Comparison of ENCODE assay signal across 9 cellular contexts in the genomic region with DNA sequence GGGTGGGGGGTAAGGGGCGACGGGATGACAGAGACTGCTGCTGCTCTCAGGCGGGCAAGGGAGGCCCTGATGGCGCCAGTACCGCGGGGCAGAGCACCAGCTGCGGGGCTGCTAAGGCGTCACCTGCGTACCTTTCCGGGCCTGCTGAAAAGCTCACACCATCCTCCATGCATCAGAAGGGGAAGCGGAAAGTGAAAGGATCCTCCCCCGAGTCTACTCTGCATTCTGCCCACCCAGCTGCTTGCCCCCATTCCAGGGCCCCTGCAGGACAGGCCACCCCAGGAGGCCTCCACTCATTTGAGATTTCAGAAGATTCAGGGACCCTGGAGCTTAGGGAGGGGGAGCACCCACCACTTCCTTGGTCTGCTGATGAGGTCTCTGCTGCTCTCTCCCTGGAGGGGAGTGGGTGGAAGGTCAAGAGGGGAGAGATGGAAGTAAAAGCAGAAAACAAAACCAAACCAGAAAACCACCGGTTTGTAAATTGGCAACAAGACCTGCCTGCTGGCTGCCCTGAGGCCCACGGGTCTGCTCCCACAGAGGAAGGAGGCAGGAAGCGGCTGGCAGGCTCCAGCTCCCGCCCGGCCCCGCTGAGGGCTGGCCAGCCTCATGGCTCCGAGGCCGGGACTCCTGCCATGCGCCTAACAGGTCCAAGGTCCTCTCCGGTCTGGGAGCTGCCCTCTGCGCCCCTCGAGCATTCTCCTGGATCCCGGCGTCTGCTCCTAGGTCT. TPM values are rescaled to one million over a fixed set of nuclear protein-coding genes. Genes with fewer than 3 reads are reported as not detected.
DNase-seq lines count a peak whose midpoint lies in the region; ATAC-seq and TF ChIP-seq lines count a peak whose summit lies in the region.
"Had no signal": no experiment of that assay in that cellular context is flagged by ENCODE, and none has a peak within 500 bp of the region (broad histone marks: within the 10 kb centered on the region; RNA-seq: fewer than 3 reads in every experiment).

No MANE protein-coding gene starts in this region.

- peak; percentile 81 for DNase-seq in GM10248 (ENCODE audit: extremely low spot score)
- peak; percentile 24 for DNase-seq in activated T-helper 1 cell treated with anti-CD3 and anti-CD28 coated beads, Interleukin-12 subunit alpha, Interleukin-12 subunit beta, Interleukin-2, Interleukin-4 antibody, amounts not matched to agents 30 ng/mL and 10 ng/mL and 1 ng/mL, durations not matched to agents 14 hours and 24 hours and 36 hours (ENCODE audit: low spot score)
- DNase-seq in osteoblast (ENCODE audit: insufficient read length, low spot score, missing footprints) = peak; percentile 56
- DNase-seq in cerebellar nuclear complex (lab: John Stamatoyannopoulos, UW) = no peak
- no peak for DNase-seq in esophagus squamous epithelium (lab: John Stamatoyannopoulos, UW)
- no peak for DNase-seq in type B pancreatic cell (ENCODE audit: extremely low spot score, unreplicated experiment)
- DNase-seq in DMS79 (lab: John Stamatoyannopoulos, UW) = no peak

- H3K27ac ChIP-seq in osteoblast (ENCODE audit: low read depth, low read length) = no peak overlapping the region
- no peak overlapping the region for H3K27ac ChIP-seq in esophagus squamous epithelium
- H3K27ac ChIP-seq: thoracic aorta had no signal

- H3K36me3 ChIP-seq in osteoblast (ENCODE audit: insufficient read depth, low read length) = peaks cover 8% of the 10 kb centered on the region
- H3K36me3 ChIP-seq in esophagus squamous epithelium = peaks cover 26 to 99% (median 36%) of the 10 kb centered on the region in 3 donors

- peak; percentile 70 for ATAC-seq in HG02973 (IDR thresholded peaks at IDR 0.05; ENCODE audit: unreplicated experiment)

- H4K20me1 ChIP-seq in osteoblast (ENCODE audit: insufficient read depth, low read length) = no peaks in the 10 kb centered on the region

- WGBS in esophagus squamous epithelium, 2 donors = 62 to 74% methylated on average over 13 to 14 of the region's 26 CpGs

- H3K4me1 ChIP-seq in osteoblast (ENCODE audit: insufficient read depth, low read length) (no peaks in the 10 kb centered on the region), esophagus squamous epithelium (no peaks in the 10 kb centered on the region)

- no peak overlapping the region for H2AFZ ChIP-seq in osteoblast (ENCODE audit: low read length)

- CTCF ChIA-PET in GM10248 (lab: Yijun Ruan, JAX) = interaction anchor here (0.9 to 2.4 kb wide), 3 partner anchors 13 to 164 kb away, joined by 3 to 14 read pairs (median 4); no protein-coding TSS in a partner anchor

- peaks cover 34% of the 10 kb centered on the region for H3K36me3 Mint-ChIP-seq in activated T-helper 1 cell treated with anti-CD3 and anti-CD28 coated beads, Interleukin-12 subunit alpha, Interleukin-12 subunit beta, Interleukin-2, Interleukin-4 antibody, amounts not matched to agents 30 ng/mL and 10 ng/mL and 1 ng/mL, durations not matched to agents 14 hours and 24 hours and 36 hours (ENCODE audit: low read depth)
- H3K36me3 Mint-ChIP-seq in type B pancreatic cell = peaks cover 12% of the 10 kb centered on the region

- TF ChIP-seq CTCF in GM10248 (IDR thresholded peaks at IDR 0.05; ENCODE audit: control extremely low read depth, extremely low read depth, low read depth, missing control alignments) = no peak
- TF ChIP-seq CTCF in osteoblast (IDR thresholded peaks at IDR 0.05; ENCODE audit: extremely low read depth, low read depth, low read length) = no peak
- TF ChIP-seq CTCF in esophagus squamous epithelium (IDR thresholded peaks at IDR 0.05) = no peak
- no peak for TF ChIP-seq CTCF in type B pancreatic cell (conservative IDR thresholded peaks at IDR 0.05)

- no peaks in the 10 kb centered on the region for H3K27me3 Mint-ChIP-seq in activated T-helper 1 cell treated with anti-CD3 and anti-CD28 coated beads, Interleukin-12 subunit alpha, Interleukin-12 subunit beta, Interleukin-2, Interleukin-4 antibody, amounts not matched to agents 30 ng/mL and 10 ng/mL and 1 ng/mL, durations not matched to agents 14 hours and 24 hours and 36 hours (ENCODE audit: insufficient read depth)
- no peaks in the 10 kb centered on the region for H3K27me3 Mint-ChIP-seq in type B pancreatic cell

- H3K27me3 ChIP-seq in osteoblast (ENCODE audit: insufficient read depth, low read length) = no peaks in the 10 kb centered on the region
- H3K27me3 ChIP-seq in esophagus squamous epithelium = no peaks in the 10 kb centered on the region

- no peak overlapping the region for H3K4me2 ChIP-seq in osteoblast (ENCODE audit: insufficient read depth, low read length)

- H3K79me2 ChIP-seq in osteoblast (ENCODE audit: insufficient read depth, low read length) = no peaks in the 10 kb centered on the region

- POLR2A ChIA-PET in GM10248 (lab: Yijun Ruan, JAX) = interaction anchor here (0.6 kb wide), 1 partner anchor 43 kb away, joined by 3 read pairs; no protein-coding TSS in a partner anchor

- intact Hi-C loops in activated T-helper 1 cell treated with anti-CD3 and anti-CD28 coated beads, Interleukin-12 subunit alpha, Interleukin-12 subunit beta, Interleukin-2, Interleukin-4 antibody, amounts not matched to agents 30 ng/mL and 10 ng/mL and 1 ng/mL, durations not matched to agents 14 hours and 24 hours and 36 hours (cut with micrococcal nuclease) = no loop called here
- intact Hi-C loops in esophagus squamous epithelium (cut with DNase I) = no loop called here

- H3K4me3 ChIP-seq in osteoblast (ENCODE audit: insufficient read depth, low read length) (no peak overlapping the region), esophagus squamous epithelium (no peak overlapping the region)
- H3K4me3 ChIP-seq: thoracic aorta had no signal

- H3K27ac Mint-ChIP-seq in activated T-helper 1 cell treated with anti-CD3 and anti-CD28 coated beads, Interleukin-12 subunit alpha, Interleukin-12 subunit beta, Interleukin-2, Interleukin-4 antibody, amounts not matched to agents 30 ng/mL and 10 ng/mL and 1 ng/mL, durations not matched to agents 14 hours and 24 hours and 36 hours = peak overlapping the region; percentile 86
- no peak overlapping the region for H3K27ac Mint-ChIP-seq in type B pancreatic cell

- peak overlapping the region; percentile 62 for H3K4me3 Mint-ChIP-seq in activated T-helper 1 cell treated with anti-CD3 and anti-CD28 coated beads, Interleukin-12 subunit alpha, Interleukin-12 subunit beta, Interleukin-2, Interleukin-4 antibody, amounts not matched to agents 30 ng/mL and 10 ng/mL and 1 ng/mL, durations not matched to agents 14 hours and 24 hours and 36 hours
- H3K4me3 Mint-ChIP-seq in type B pancreatic cell = no peak overlapping the region

- no peaks in the 10 kb centered on the region for H3K9me3 ChIP-seq in osteoblast (ENCODE audit: low read depth, low read length)
- H3K9me3 ChIP-seq in esophagus squamous epithelium = no peaks in the 10 kb centered on the region
- H3K9me3 ChIP-seq: thoracic aorta had no signal

- no peak for TF ChIP-seq POLR2A in esophagus squamous epithelium (IDR thresholded peaks at IDR 0.05)

- peaks cover 18% of the 10 kb centered on the region for H3K4me1 Mint-ChIP-seq in activated T-helper 1 cell treated with anti-CD3 and anti-CD28 coated beads, Interleukin-12 subunit alpha, Interleukin-12 subunit beta, Interleukin-2, Interleukin-4 antibody, amounts not matched to agents 30 ng/mL and 10 ng/mL and 1 ng/mL, durations not matched to agents 14 hours and 24 hours and 36 hours (ENCODE audit: low read depth)
- peaks cover 9% of the 10 kb centered on the region for H3K4me1 Mint-ChIP-seq in type B pancreatic cell (ENCODE audit: unreplicated experiment)

- no peaks in the 10 kb centered on the region for H3K9me3 Mint-ChIP-seq in activated T-helper 1 cell treated with anti-CD3 and anti-CD28 coated beads, Interleukin-12 subunit alpha, Interleukin-12 subunit beta, Interleukin-2, Interleukin-4 antibody, amounts not matched to agents 30 ng/mL and 10 ng/mL and 1 ng/mL, durations not matched to agents 14 hours and 24 hours and 36 hours
- no peaks in the 10 kb centered on the region for H3K9me3 Mint-ChIP-seq in type B pancreatic cell

RNA-seq across cellular contexts. Expression of a gene that starts 33.6 kb away (rescaled TPM):
- total RNA-seq in activated T-helper 1 cell treated with anti-CD3 and anti-CD28 coated beads, Interleukin-12 subunit alpha, Interleukin-12 subunit beta, Interleukin-2, Interleukin-4 antibody, amounts not matched to agents 30 ng/mL and 10 ng/mL and 1 ng/mL, durations not matched to agents 14 hours and 24 hours and 36 hours = not detected in 2 replicates
- total RNA-seq in osteoblast (not detected in 2 replicates), esophagus squamous epithelium (not detected), type B pancreatic cell (ENCODE audit: low replicate concordance) (3.0 and 5.6 TPM in 2 replicates)
- total RNA-seq: thoracic aorta had no signal

RNA-seq across cellular contexts. Expression of a gene that starts 47.9 kb away (rescaled TPM):
- 26.9 and 28.0 TPM in 2 replicates for total RNA-seq in activated T-helper 1 cell treated with anti-CD3 and anti-CD28 coated beads, Interleukin-12 subunit alpha, Interleukin-12 subunit beta, Interleukin-2, Interleukin-4 antibody, amounts not matched to agents 30 ng/mL and 10 ng/mL and 1 ng/mL, durations not matched to agents 14 hours and 24 hours and 36 hours
- total RNA-seq in osteoblast (19.5 and 22.4 TPM in 2 replicates), esophagus squamous epithelium (10 to 100 TPM; 17.3 to 39.1 (median 24.8) TPM), type B pancreatic cell (ENCODE audit: low replicate concordance) (25.9 and 36.8 TPM in 2 replicates)

Comparison
In these comparisons a context has a peak if more than half of its experiments do, and no peak if none do; other contexts are left out.
1. DNase-seq: peak in GM10248 (single experiment), activated T-helper 1 cell treated with anti-CD3 and anti-CD28 coated beads, Interleukin-12 subunit alpha, Interleukin-12 subunit beta, Interleukin-2, Interleukin-4 antibody, amounts not matched to agents 30 ng/mL and 10 ng/mL and 1 ng/mL, durations not matched to agents 14 hours and 24 hours and 36 hours (single experiment) and osteoblast (single experiment); none in cerebellar nuclear complex (0 of 2), esophagus squamous epithelium (single experiment), type B pancreatic cell (single experiment) and DMS79 (single experiment).